ENCODE assay signal across 25 cellular contexts in the genomic region with DNA sequence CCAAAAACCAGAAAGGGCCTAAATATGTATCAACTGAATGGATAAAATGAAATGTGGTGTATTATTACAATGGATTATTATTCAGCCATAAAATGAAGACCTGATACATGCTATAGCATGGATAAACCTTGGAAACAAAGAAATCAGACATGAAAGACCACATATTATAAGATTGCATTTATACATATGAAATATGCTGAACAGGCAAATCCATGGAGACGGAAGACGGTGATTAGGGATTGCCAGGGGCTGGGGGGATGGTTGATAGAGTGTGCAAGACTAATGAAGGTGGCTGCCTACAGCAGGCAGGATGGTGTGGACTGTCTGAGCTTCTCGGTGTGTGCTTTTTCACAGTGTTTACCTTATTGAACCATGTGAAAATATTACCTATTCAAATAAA. TPM values are rescaled to one million over a fixed set of nuclear protein-coding genes. Genes with fewer than 3 reads are reported as not detected.
"Had no signal": no experiment of that assay in that cellular context is flagged by ENCODE, and none has a peak within 500 bp of the region (broad histone marks: within the 10 kb centered on the region; RNA-seq: fewer than 3 reads in every experiment).

No MANE protein-coding gene starts in this region.

- H3K36me3 ChIP-seq: esophagus squamous epithelium, gastrocnemius medialis, heart right ventricle, left lung, lower lobe of right lung had no signal

- H3K9me3 ChIP-seq: esophagus squamous epithelium, gastrocnemius medialis, heart right ventricle, left lung, lower lobe of right lung had no signal

- H3K27ac ChIP-seq: coronary artery, dorsolateral prefrontal cortex, esophagus squamous epithelium, gastrocnemius medialis, heart right ventricle, left lung, lower lobe of right lung had no signal

- H3K4me3 ChIP-seq: coronary artery, dorsolateral prefrontal cortex, esophagus squamous epithelium, gastrocnemius medialis, heart right ventricle, left lung, lower lobe of right lung had no signal

- H3K27me3 ChIP-seq: dorsolateral prefrontal cortex, esophagus squamous epithelium, gastrocnemius medialis, heart right ventricle, left lung had no signal

- FAIRE-seq: colon, endothelial cell of umbilical vein, islet of Langerhans, keratinocyte had no signal

- H3K4me1 ChIP-seq: esophagus squamous epithelium, gastrocnemius medialis, left lung, lower lobe of right lung had no signal

- ATAC-seq: esophagus mucosa, gastrocnemius medialis, heart right ventricle, left cardiac atrium, left lung, left ventricle myocardium superior, lower lobe of right lung had no signal

- DNase-seq: dermis blood vessel endothelial cell; dorsolateral prefrontal cortex; effector CD4-positive, alpha-beta T cell; effector memory CD4-positive, alpha-beta T cell; esophagus squamous epithelium; foreskin fibroblast; foreskin melanocyte; gastrocnemius medialis; glutamatergic neuron; head of caudate nucleus; heart right ventricle; hippocampal formation; left cardiac atrium; left lung; left ventricle myocardium superior; lower lobe of right lung; mesenchymal stem cell; midbrain had no signal

RNA-seq across cellular contexts. Expression of gene PRELID3A, which starts 19.3 kb away (rescaled TPM):
- total RNA-seq: mononuclear cell had no signal
